17 cellular contexts compared by ENCODE assay signal in genomic region chr2:16330571-16331351, GRCh38.
DNase-seq lines count a peak whose midpoint lies in the region; ATAC-seq, FAIRE-seq and TF ChIP-seq lines count a peak whose summit lies in the region.
"Had no signal": no experiment of that assay in that cellular context is flagged by ENCODE, and none has a peak within 500 bp of the region (broad histone marks: within the 10 kb centered on the region; RNA-seq: fewer than 3 reads in every experiment).

No MANE protein-coding gene starts in this region.

- no peak overlapping the region for H3K18ac ChIP-seq in H1 (ENCODE audit: extremely low read depth, low read length)

- no peaks in the 10 kb centered on the region for H3K36me3 ChIP-seq in HUES6 (ENCODE audit: control insufficient read depth, insufficient read depth, low read length)
- H3K36me3 ChIP-seq in H1 (ENCODE audit: control insufficient read depth in 2 of 4, insufficient read depth in 4 of 4, low read length in 3 of 4) = no peaks in the 10 kb centered on the region
- H3K36me3 ChIP-seq: thoracic aorta had no signal

- peak; percentile 24 for FAIRE-seq in H1 (lab: Jason Lieb, UNC)
- FAIRE-seq: frontal cortex, islet of Langerhans had no signal

- H2AFZ ChIP-seq in H1 (ENCODE audit: low read length) = no peak overlapping the region

- 27% methylated on average over 10 of the region's 14 CpGs; no CpG with 5 or more reads in 1 of the 2 experiments for WGBS in H1 (ENCODE audit: extremely low coverage in 1 of 2, insufficient coverage in 1 of 2, insufficient read length in 1 of 2, insufficient replicate concordance in 2 of 2, low coverage in 1 of 2, low lambda C conversion rate in 2 of 2, missing lambda C conversion rate in 1 of 2), 2 experiments

- no peak overlapping the region for H2BK12ac ChIP-seq in H1 (ENCODE audit: low read depth, low read length)

- no peak; a peak in 1 of 3 replicates for TF ChIP-seq EP300 in H1 (IDR thresholded peaks at IDR 0.05; ENCODE audit: borderline replicate concordance in 1 of 2, low read depth in 2 of 2, low read length in 2 of 2)

- no peak for ATAC-seq in stimulated activated effector memory CD8-positive, alpha-beta T cell treated with anti-CD3 and anti-CD28 coated beads, Interleukin-12 subunit alpha, Interleukin-12 subunit beta, amount 100 ng/mL, for 72 hours
- ATAC-seq in GM19395 (IDR thresholded peaks at IDR 0.05; ENCODE audit: unreplicated experiment) = no peak
- ATAC-seq: PC-3 had no signal

- no peak overlapping the region for H4K8ac ChIP-seq in H1 (ENCODE audit: extremely low read depth, insufficient read depth, low read length)

- H2AK5ac ChIP-seq in H1 (ENCODE audit: low read depth, low read length) = no peak overlapping the region

- H3K4me1 ChIP-seq in HUES6 (ENCODE audit: control insufficient read depth, insufficient read depth, low read length) = peaks cover 44% of the 10 kb centered on the region
- peaks cover 9 to 16% (median 14%) of the 10 kb centered on the region in 4 experiments for H3K4me1 ChIP-seq in H1 (replicated peaks in 1 of 4; ENCODE audit: control insufficient read depth in 3 of 4, insufficient read depth in 4 of 4, low read length in 3 of 4)

- H3K79me1 ChIP-seq in H1 (ENCODE audit: low read depth, low read length) = no peaks in the 10 kb centered on the region

- H3K4me3 Mint-ChIP-seq in stimulated activated effector memory CD8-positive, alpha-beta T cell treated with anti-CD3 and anti-CD28 coated beads, Interleukin-12 subunit alpha, Interleukin-12 subunit beta, amount 100 ng/mL, for 72 hours = no peak overlapping the region

- H3K9me3 ChIP-seq in HUES6 (ENCODE audit: control insufficient read depth, insufficient read depth, low read depth, low read length) = no peaks in the 10 kb centered on the region
- no peaks in the 10 kb centered on the region for H3K9me3 ChIP-seq in H1 (ENCODE audit: insufficient read depth in 2 of 2, low read depth in 1 of 2, low read length in 1 of 2)
- H3K9me3 ChIP-seq: thoracic aorta had no signal

- H3K56ac ChIP-seq in H1 (replicated peaks; ENCODE audit: insufficient read length, low read depth, low read length) = no peak overlapping the region

- H3K4me3 ChIP-seq in HUES6 (ENCODE audit: low read depth, low read length) = no peak overlapping the region
- peak overlapping the region in 1 of 4 experiments; percentile 9; a peak in 2 of 8 replicates for H3K4me3 ChIP-seq in H1 (ENCODE audit: extremely low read depth in 1 of 4, insufficient read depth in 2 of 4, low read depth in 3 of 4, low read length in 4 of 4)
- H3K4me3 ChIP-seq: coronary artery, thoracic aorta had no signal

- H3K23me2 ChIP-seq in H1 (ENCODE audit: low read depth, low read length) = no peaks in the 10 kb centered on the region; the same call in 1 of the 2 replicates

- no peaks in the 10 kb centered on the region for H3K36me3 Mint-ChIP-seq in stimulated activated effector memory CD8-positive, alpha-beta T cell treated with anti-CD3 and anti-CD28 coated beads, Interleukin-12 subunit alpha, Interleukin-12 subunit beta, amount 100 ng/mL, for 72 hours

- 0 out of 2 replicates have a peak overlapping the region, but pooled peaks have one; percentile 44 for H2BK20ac ChIP-seq in H1 (ENCODE audit: low read length)

- no peak for TF ChIP-seq POLR2A in H1 (IDR thresholded peaks at IDR 0.05; ENCODE audit: control extremely low read depth in 1 of 2, low read depth in 2 of 2, low read length in 2 of 2)

- H3K9ac ChIP-seq in HUES6 (ENCODE audit: low read length) (peak overlapping the region; percentile 10), H1 (replicated peaks in 1 of 4; ENCODE audit: extremely low read depth in 1 of 4, low read depth in 3 of 4, low read length in 3 of 4) (no peak overlapping the region)

- H3K4me1 Mint-ChIP-seq in stimulated activated effector memory CD8-positive, alpha-beta T cell treated with anti-CD3 and anti-CD28 coated beads, Interleukin-12 subunit alpha, Interleukin-12 subunit beta, amount 100 ng/mL, for 72 hours = no peaks in the 10 kb centered on the region

- no peak overlapping the region for H3K14ac ChIP-seq in H1 (ENCODE audit: insufficient read length)

- H4K91ac ChIP-seq in H1 (replicated peaks; ENCODE audit: insufficient read length, low read length) = no peak overlapping the region

- no peak overlapping the region for H2BK5ac ChIP-seq in H1 (ENCODE audit: low read depth, low read length)

- TF ChIP-seq RAD21 in H1 (IDR thresholded peaks at IDR 0.05 in 1 of 2, conservative IDR thresholded peaks at IDR 0.05 in 1 of 2; ENCODE audit: low read depth in 2 of 2, low read length in 2 of 2) = no peak

- H3K27me3 ChIP-seq in HUES6 (ENCODE audit: control insufficient read depth, insufficient read depth, low read length) (no peaks in the 10 kb centered on the region), H1 (replicated peaks in 1 of 4; ENCODE audit: control insufficient read depth in 3 of 4, extremely low read depth in 1 of 4, insufficient read depth in 3 of 4, low read length in 3 of 4) (peaks cover 0 to 4% (median 1%) of the 10 kb centered on the region in 4 experiments; a peak in 1 of 7 replicates)

- H3K79me2 ChIP-seq in H1 (ENCODE audit: control insufficient read depth in 1 of 2, insufficient read depth in 2 of 2, low read length in 2 of 2) = no peaks in the 10 kb centered on the region

- TF ChIP-seq CTCF in H1 (IDR thresholded peaks at IDR 0.05; ENCODE audit: control extremely low read depth in 1 of 3, insufficient read depth in 1 of 3, low read depth in 1 of 3, low read length in 3 of 3) = no peak

- H3K4ac ChIP-seq in H1 (replicated peaks; ENCODE audit: insufficient read length, low read depth, low read length) = no peak overlapping the region

- H3K27ac ChIP-seq in HUES6 (ENCODE audit: low read depth, low read length) (peak overlapping the region; percentile 10; the same call in 1 of the 2 replicates), H1 (ENCODE audit: low read depth, low read length) (no peak overlapping the region)
- H3K27ac ChIP-seq: coronary artery, thoracic aorta had no signal

- no peak overlapping the region for H3K27ac Mint-ChIP-seq in stimulated activated effector memory CD8-positive, alpha-beta T cell treated with anti-CD3 and anti-CD28 coated beads, Interleukin-12 subunit alpha, Interleukin-12 subunit beta, amount 100 ng/mL, for 72 hours

- H4K5ac ChIP-seq in H1 (ENCODE audit: insufficient read length, low read depth, low read length) = no peak overlapping the region

- H2BK120ac ChIP-seq in H1 (replicated peaks; ENCODE audit: low read depth, low read length) = peak overlapping the region; percentile 10

- H2BK15ac ChIP-seq in H1 (ENCODE audit: low read length) = no peak overlapping the region

- DNase-seq in H1 (ENCODE audit: low read depth in 1 of 2, low spot score in 2 of 2) (peak in 1 of 2 experiments; percentile 63), iPS-NIHi7 (ENCODE audit: extremely low spot score) (peak; percentile 74), non-pigmented ciliary epithelial cell (ENCODE audit: low read depth) (peak; percentile 13), T-helper 9 cell (no peak), OCI-M2 (lab: John Stamatoyannopoulos, UW; ENCODE audit: unreplicated experiment) (no peak)
- DNase-seq in stimulated activated effector memory CD8-positive, alpha-beta T cell treated with anti-CD3 and anti-CD28 coated beads, Interleukin-12 subunit alpha, Interleukin-12 subunit beta, amount 100 ng/mL, for 72 hours (ENCODE audit: low spot score in 2 of 2) = no peak
- DNase-seq: activated naive CD4-positive, alpha-beta T cell; NCI-H1105 treated with DMSO at 0.1 percent for 48 hours; NCI-H2171 treated with DMSO at 0.1 percent for 48 hours; NCI-H748 treated with DMSO at 0.1 percent for 48 hours; PC-3 had no signal

- H3K4me2 ChIP-seq in H1 (ENCODE audit: insufficient read depth in 1 of 2, low read depth in 2 of 2, low read length in 2 of 2) = peak overlapping the region; percentile 44 to 53

- POLR2A ChIA-PET in H1 (lab: Charles Lee; ENCODE audit: partially characterized antibody) = interaction anchor here (0.5 kb wide), 1 partner anchor 36 kb away, joined by 4 read pairs; no protein-coding TSS in a partner anchor

- no peaks in the 10 kb centered on the region for H4K20me1 ChIP-seq in H1 (replicated peaks in 1 of 2; ENCODE audit: control insufficient read depth in 1 of 2, insufficient read depth in 2 of 2, low read length in 2 of 2)

- H3K23ac ChIP-seq in H1 (ENCODE audit: insufficient read length) = no peak overlapping the region

- peaks cover 3% of the 10 kb centered on the region for H3K9me3 Mint-ChIP-seq in stimulated activated effector memory CD8-positive, alpha-beta T cell treated with anti-CD3 and anti-CD28 coated beads, Interleukin-12 subunit alpha, Interleukin-12 subunit beta, amount 100 ng/mL, for 72 hours

- CTCF ChIA-PET in H1 (lab: Charles Lee; ENCODE audit: partially characterized antibody) = no interaction called here

TF ChIP-seq in H1, 55 proteins besides CTCF, POLR2A, EP300 and RAD21 (continues in another document):
- TF ChIP-seq JUN (IDR thresholded peaks at IDR 0.05; ENCODE audit: low read depth, low read length) (peak; percentile 97), ATF2 (IDR thresholded peaks at IDR 0.05; ENCODE audit: low read length) (0 out of 2 replicates have a peak, but pooled peaks have one; percentile 73), MAX (IDR thresholded peaks at IDR 0.05) (peak; percentile 47), TBP (IDR thresholded peaks at IDR 0.05; ENCODE audit: low read depth, low read length) (no peak), SP1 (IDR thresholded peaks at IDR 0.05; ENCODE audit: low read depth, low read length) (peak; percentile 68; the same call in 1 of the 2 replicates), TEAD4 (IDR thresholded peaks at IDR 0.05; ENCODE audit: low read depth, low read length) (peak; percentile 93), TAF7 (optimal IDR thresholded peaks at IDR 0.05; ENCODE audit: borderline replicate concordance, low read depth, low read length) (no peak), ASH2L (IDR thresholded peaks at IDR 0.05; ENCODE audit: low read length) (peak; percentile 24), HDAC2 (IDR thresholded peaks at IDR 0.05; ENCODE audit: borderline replicate concordance in 1 of 2, low read depth in 2 of 2, low read length in 2 of 2) (0 out of 4 replicates have a peak, but pooled peaks of 1 of the 2 experiments have one; percentile 77), SP4 (IDR thresholded peaks at IDR 0.05; ENCODE audit: low read length) (no peak)

Comparison
In these comparisons a context has a peak if more than half of its experiments do, and no peak if none do; other contexts are left out.
1. DNase-seq: peak in iPS-NIHi7 (single experiment) and non-pigmented ciliary epithelial cell (single experiment); none in T-helper 9 cell (single experiment), stimulated activated effector memory CD8-positive, alpha-beta T cell treated with anti-CD3 and anti-CD28 coated beads, Interleukin-12 subunit alpha, Interleukin-12 subunit beta, amount 100 ng/mL, for 72 hours (0 of 2) and OCI-M2 (single experiment).